Comparison of ENCODE assay signal across 1 cellular context in genomic region chr2:85380048-85380447, GRCh38.
TF ChIP-seq lines count a peak whose summit lies in the region.

No MANE protein-coding gene starts in this region.

TF ChIP-seq in K562, 482 proteins besides CTCF, POLR2A, EP300 and RAD21:
- TF ChIP-seq, protein P1, sequence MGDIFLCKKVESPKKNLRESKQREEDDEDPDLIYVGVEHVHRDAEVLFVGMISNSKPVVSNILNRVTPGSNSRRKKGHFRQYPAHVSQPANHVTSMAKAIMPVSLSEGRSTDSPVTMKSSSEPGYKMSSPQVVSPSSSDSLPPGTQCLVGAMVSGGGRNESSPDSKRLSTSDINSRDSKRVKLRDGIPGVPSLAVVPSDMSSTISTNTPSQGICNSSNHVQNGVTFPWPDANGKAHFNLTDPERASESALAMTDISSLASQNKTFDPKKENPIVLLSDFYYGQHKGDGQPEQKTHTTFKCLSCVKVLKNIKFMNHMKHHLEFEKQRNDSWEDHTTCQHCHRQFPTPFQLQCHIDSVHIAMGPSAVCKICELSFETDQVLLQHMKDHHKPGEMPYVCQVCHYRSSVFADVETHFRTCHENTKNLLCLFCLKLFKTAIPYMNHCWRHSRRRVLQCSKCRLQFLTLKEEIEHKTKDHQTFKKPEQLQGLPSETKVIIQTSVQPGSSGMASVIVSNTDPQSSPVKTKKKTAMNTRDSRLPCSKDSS (IDR thresholded peaks at IDR 0.05; ENCODE audit: low read depth, partially characterized antibody), result peak; percentile 53
- TF ChIP-seq ZNF551 (CRISPR knock-in tag; IDR thresholded peaks at IDR 0.05), result no peak
- peak; percentile 55; the same call in 1 of the 2 replicates for TF ChIP-seq ZNF280B (CRISPR knock-in tag; IDR thresholded peaks at IDR 0.05)
- TF ChIP-seq NR2F6 (CRISPR knock-in tag; IDR thresholded peaks at IDR 0.05), result no peak
- no peak for TF ChIP-seq NFATC3 (IDR thresholded peaks at IDR 0.05)
- TF ChIP-seq ZNF143 (CRISPR knock-in tag; IDR thresholded peaks at IDR 0.05), result no peak
- no peak for TF ChIP-seq FOXP4 (CRISPR knock-in tag; IDR thresholded peaks at IDR 0.05; ENCODE audit: borderline replicate concordance)
- TF ChIP-seq SUPT5H (IDR thresholded peaks at IDR 0.05), result no peak
- TF ChIP-seq, protein P2, sequence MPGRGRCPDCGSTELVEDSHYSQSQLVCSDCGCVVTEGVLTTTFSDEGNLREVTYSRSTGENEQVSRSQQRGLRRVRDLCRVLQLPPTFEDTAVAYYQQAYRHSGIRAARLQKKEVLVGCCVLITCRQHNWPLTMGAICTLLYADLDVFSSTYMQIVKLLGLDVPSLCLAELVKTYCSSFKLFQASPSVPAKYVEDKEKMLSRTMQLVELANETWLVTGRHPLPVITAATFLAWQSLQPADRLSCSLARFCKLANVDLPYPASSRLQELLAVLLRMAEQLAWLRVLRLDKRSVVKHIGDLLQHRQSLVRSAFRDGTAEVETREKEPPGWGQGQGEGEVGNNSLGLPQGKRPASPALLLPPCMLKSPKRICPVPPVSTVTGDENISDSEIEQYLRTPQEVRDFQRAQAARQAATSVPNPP (IDR thresholded peaks at IDR 0.05; ENCODE audit: borderline replicate concordance, insufficient read depth, insufficient read length), result no peak
- TF ChIP-seq CBX3 (IDR thresholded peaks at IDR 0.05; ENCODE audit: borderline replicate concordance in 1 of 2, low read length in 2 of 2), result peak in 1 of 2 experiments; percentile 87; a peak in 2 of 3 replicates
- TF ChIP-seq CBFA2T3 (IDR thresholded peaks at IDR 0.05), result no peak
- no peak for TF ChIP-seq GATA2 (CRISPR knock-in tag; IDR thresholded peaks at IDR 0.05)
- no peak for TF ChIP-seq BRCA1 (IDR thresholded peaks at IDR 0.05)
- TF ChIP-seq BRCA1 (CRISPR knock-in tag; IDR thresholded peaks at IDR 0.05), result no peak
- TF ChIP-seq, protein P3, sequence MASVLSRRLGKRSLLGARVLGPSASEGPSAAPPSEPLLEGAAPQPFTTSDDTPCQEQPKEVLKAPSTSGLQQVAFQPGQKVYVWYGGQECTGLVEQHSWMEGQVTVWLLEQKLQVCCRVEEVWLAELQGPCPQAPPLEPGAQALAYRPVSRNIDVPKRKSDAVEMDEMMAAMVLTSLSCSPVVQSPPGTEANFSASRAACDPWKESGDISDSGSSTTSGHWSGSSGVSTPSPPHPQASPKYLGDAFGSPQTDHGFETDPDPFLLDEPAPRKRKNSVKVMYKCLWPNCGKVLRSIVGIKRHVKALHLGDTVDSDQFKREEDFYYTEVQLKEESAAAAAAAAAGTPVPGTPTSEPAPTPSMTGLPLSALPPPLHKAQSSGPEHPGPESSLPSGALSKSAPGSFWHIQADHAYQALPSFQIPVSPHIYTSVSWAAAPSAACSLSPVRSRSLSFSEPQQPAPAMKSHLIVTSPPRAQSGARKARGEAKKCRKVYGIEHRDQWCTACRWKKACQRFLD (CRISPR knock-in tag; IDR thresholded peaks at IDR 0.05), result no peak
- TF ChIP-seq NR2C2 (CRISPR knock-in tag; IDR thresholded peaks at IDR 0.05), result no peak
- no peak for TF ChIP-seq NR2C2 (tag; IDR thresholded peaks at IDR 0.05)
- no peak for TF ChIP-seq TCFL5 (CRISPR knock-in tag; conservative IDR thresholded peaks at IDR 0.05)
- no peak for TF ChIP-seq ATF7 (IDR thresholded peaks at IDR 0.05)
- 0 out of 2 replicates have a peak, but pooled peaks have one; percentile 28 for TF ChIP-seq TRIM28 (IDR thresholded peaks at IDR 0.05)
- TF ChIP-seq ZNF140 (CRISPR knock-in tag; IDR thresholded peaks at IDR 0.05), result no peak
- no peak for TF ChIP-seq ZNF717 (CRISPR knock-in tag; IDR thresholded peaks at IDR 0.05)
- TF ChIP-seq MYC (IDR thresholded peaks at IDR 0.05; ENCODE audit: low read depth, low read length), result no peak
- TF ChIP-seq MYC (CRISPR knock-in tag; IDR thresholded peaks at IDR 0.05; ENCODE audit: borderline replicate concordance, low read depth), result no peak
- TF ChIP-seq, protein P4, sequence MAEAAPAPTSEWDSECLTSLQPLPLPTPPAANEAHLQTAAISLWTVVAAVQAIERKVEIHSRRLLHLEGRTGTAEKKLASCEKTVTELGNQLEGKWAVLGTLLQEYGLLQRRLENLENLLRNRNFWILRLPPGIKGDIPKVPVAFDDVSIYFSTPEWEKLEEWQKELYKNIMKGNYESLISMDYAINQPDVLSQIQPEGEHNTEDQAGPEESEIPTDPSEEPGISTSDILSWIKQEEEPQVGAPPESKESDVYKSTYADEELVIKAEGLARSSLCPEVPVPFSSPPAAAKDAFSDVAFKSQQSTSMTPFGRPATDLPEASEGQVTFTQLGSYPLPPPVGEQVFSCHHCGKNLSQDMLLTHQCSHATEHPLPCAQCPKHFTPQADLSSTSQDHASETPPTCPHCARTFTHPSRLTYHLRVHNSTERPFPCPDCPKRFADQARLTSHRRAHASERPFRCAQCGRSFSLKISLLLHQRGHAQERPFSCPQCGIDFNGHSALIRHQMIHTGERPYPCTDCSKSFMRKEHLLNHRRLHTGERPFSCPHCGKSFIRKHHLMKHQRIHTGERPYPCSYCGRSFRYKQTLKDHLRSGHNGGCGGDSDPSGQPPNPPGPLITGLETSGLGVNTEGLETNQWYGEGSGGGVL (CRISPR knock-in tag; IDR thresholded peaks at IDR 0.05), result no peak
- no peak for TF ChIP-seq SNRNP70 (optimal IDR thresholded peaks at IDR 0.05; ENCODE audit: low read depth, low read length)
- TF ChIP-seq MYNN (IDR thresholded peaks at IDR 0.05), result no peak
- no peak for TF ChIP-seq MYNN (CRISPR knock-in tag; IDR thresholded peaks at IDR 0.05)
- TF ChIP-seq CHD7 (IDR thresholded peaks at IDR 0.05; ENCODE audit: low read depth, low read length), result no peak
- no peak for TF ChIP-seq SETDB1 (IDR thresholded peaks at IDR 0.05; ENCODE audit: low read length)
